1 cellular context compared by ENCODE assay signal in genomic region chr16:12403746-12404658, GRCh38.
TF ChIP-seq lines count a peak whose summit lies in the region.

No MANE protein-coding gene starts in this region.

TF ChIP-seq in endothelial cell of umbilical vein, 7 proteins besides CTCF, POLR2A, EP300 and RAD21:
- TF ChIP-seq MAX (IDR thresholded peaks at IDR 0.05; ENCODE audit: insufficient read depth, insufficient read length) (no peak), MYC (IDR thresholded peaks at IDR 0.05; ENCODE audit: low read depth, low read length) (no peak), POLR2AphosphoS5 (IDR thresholded peaks at IDR 0.05; ENCODE audit: insufficient read depth, low read depth, low read length) (no peak), EZH2 (IDR thresholded peaks at IDR 0.05; ENCODE audit: borderline replicate concordance, low read depth, low read length, severe bottlenecking) (no peak), FOS (IDR thresholded peaks at IDR 0.05; ENCODE audit: borderline replicate concordance, insufficient read depth, low read length) (no peak), JUN (IDR thresholded peaks at IDR 0.05; ENCODE audit: borderline replicate concordance, insufficient read depth, insufficient read length, low read depth) (no peak)
